9 cellular contexts compared by ENCODE assay signal in the genomic region with DNA sequence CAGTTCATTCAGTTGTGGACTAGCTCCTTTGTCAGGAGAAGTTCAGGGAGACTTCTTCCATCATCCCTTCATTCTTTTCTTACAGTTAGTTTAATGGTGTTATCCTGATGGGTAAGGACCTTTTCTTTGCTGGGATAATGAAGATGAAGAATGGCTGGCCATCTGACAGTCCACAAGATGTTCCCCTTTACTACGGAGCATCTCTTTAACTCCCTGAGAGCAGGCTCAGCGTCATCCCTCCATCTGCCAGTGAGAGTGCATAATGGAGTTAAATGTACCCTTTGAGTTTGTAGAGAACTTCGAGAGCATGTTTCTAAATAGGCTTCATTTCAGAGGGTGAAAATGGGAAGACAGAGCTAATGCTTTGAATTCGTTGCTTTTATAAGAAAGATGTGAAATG. TPM values are rescaled to one million over a fixed set of nuclear protein-coding genes. Genes with fewer than 3 reads are reported as not detected.
DNase-seq lines count a peak whose midpoint lies in the region; ATAC-seq, FAIRE-seq and TF ChIP-seq lines count a peak whose summit lies in the region.
"Had no signal": no experiment of that assay in that cellular context is flagged by ENCODE, and none has a peak within 500 bp of the region (broad histone marks: within the 10 kb centered on the region; RNA-seq: fewer than 3 reads in every experiment).

No MANE protein-coding gene starts in this region.

- H3K4me3 ChIP-seq in adipocyte (ENCODE audit: low read length) (peak overlapping the region; percentile 89), keratinocyte (ENCODE audit: control insufficient read depth in 2 of 3, extremely low read depth in 1 of 3, insufficient read depth in 2 of 3, low read depth in 1 of 3, low read length in 3 of 3) (peak overlapping the region; percentile 79 to 90 (median 81))

- peak; percentile 77 for FAIRE-seq in keratinocyte (lab: Jason Lieb, UNC)
- FAIRE-seq: colon had no signal

- H3K27me3 ChIP-seq in adipocyte (replicated peaks; ENCODE audit: control insufficient read depth, insufficient read depth, low read length) = no peaks in the 10 kb centered on the region
- no peaks in the 10 kb centered on the region for H3K27me3 ChIP-seq in keratinocyte (ENCODE audit: control insufficient read depth, extremely low read depth, insufficient read depth, low read length)

- peaks cover 39% of the 10 kb centered on the region for H3K4me1 ChIP-seq in adipocyte (ENCODE audit: control insufficient read depth, insufficient read depth, low read length)
- peaks cover 18% of the 10 kb centered on the region for H3K4me1 ChIP-seq in keratinocyte (ENCODE audit: control insufficient read depth, extremely low read depth, insufficient read depth, low read length)

- TF ChIP-seq CTCF in keratinocyte (optimal IDR thresholded peaks at IDR 0.05 in 1 of 3, IDR thresholded peaks at IDR 0.05 in 1 of 3, conservative IDR thresholded peaks at IDR 0.05 in 1 of 3; ENCODE audit: extremely low read depth in 1 of 3, insufficient read depth in 2 of 3, low read length in 3 of 3) = no peak

- no peaks in the 10 kb centered on the region for H3K9me1 ChIP-seq in keratinocyte (ENCODE audit: control insufficient read depth, extremely low read depth, insufficient read depth, low read length)

- H3K4me2 ChIP-seq in keratinocyte (ENCODE audit: control insufficient read depth, extremely low read depth, insufficient read depth, low read depth, low read length) = peak overlapping the region; percentile 89

- peaks cover 72% of the 10 kb centered on the region for H3K79me2 ChIP-seq in keratinocyte (ENCODE audit: control insufficient read depth, insufficient read depth, low read length)

- H3K9me3 ChIP-seq in adipocyte (ENCODE audit: control insufficient read depth, low read length) (no peaks in the 10 kb centered on the region), keratinocyte (ENCODE audit: control insufficient read depth, low read depth, low read length) (no peaks in the 10 kb centered on the region)

- peak; percentile 17 for DNase-seq in SKM-1 treated with dmso at 0.1 percent for 144 hours (lab: John Stamatoyannopoulos, UW; ENCODE audit: unreplicated experiment)
- no peak for DNase-seq in SKM-1 (lab: John Stamatoyannopoulos, UW; ENCODE audit: unreplicated experiment)
- DNase-seq in MV-4-11 (lab: John Stamatoyannopoulos, UW) = peak; percentile 43
- DNase-seq in adipocyte (ENCODE audit: low read depth) = peak; percentile 58
- DNase-seq in keratinocyte (ENCODE audit: low read depth, low spot score) = no peak
- DNase-seq in superior temporal gyrus (ENCODE audit: extremely low spot score) = peak; percentile 53

- H3K9ac ChIP-seq in adipocyte (ENCODE audit: low read length) = peak overlapping the region; percentile 99
- peak overlapping the region; percentile 98 for H3K9ac ChIP-seq in keratinocyte (ENCODE audit: control insufficient read depth, extremely low read depth, insufficient read depth, low read length)

- H3K27ac ChIP-seq in keratinocyte (ENCODE audit: control insufficient read depth, insufficient read depth, low read length) = peak overlapping the region; percentile 96

- no peak overlapping the region for H2AFZ ChIP-seq in keratinocyte (ENCODE audit: control insufficient read depth, low read length)

- H3K36me3 ChIP-seq in adipocyte (ENCODE audit: control insufficient read depth, insufficient read depth, low read length, severe bottlenecking) = no peaks in the 10 kb centered on the region
- no peaks in the 10 kb centered on the region for H3K36me3 ChIP-seq in keratinocyte (ENCODE audit: control insufficient read depth in 2 of 2, extremely low read depth in 1 of 2, insufficient read depth in 2 of 2, low read length in 2 of 2)

- peaks cover 20% of the 10 kb centered on the region for H4K20me1 ChIP-seq in keratinocyte (ENCODE audit: control insufficient read depth, extremely low read depth, insufficient read depth, low read length)

- ATAC-seq in GM21717 (IDR thresholded peaks at IDR 0.05; ENCODE audit: unreplicated experiment) (no peak), GM19455 (IDR thresholded peaks at IDR 0.05; ENCODE audit: unreplicated experiment) (no peak)

- dilution Hi-C loops in keratinocyte (cut with MboI; ENCODE audit: extremely low pct_ligation_motif_present, low sequenced_read_pairs) = no loop called here

RNA-seq across cellular contexts. Expression of a gene that starts 1.6 kb away (rescaled TPM):
- 7.9 to 10.5 TPM (median 9.7 TPM) in 3 replicates for polyA plus RNA-seq in keratinocyte
- 23.9 TPM for polyA plus RNA-seq in keratinocyte (2011; ENCODE audit: low read depth)
- polyA plus RNA-seq in keratinocyte (2011; cell fraction: cytosol; rRNA removed) = 14.5 and 20.1 TPM in 2 replicates
- 79.0 and 85.0 TPM in 2 replicates for polyA plus RNA-seq in keratinocyte (2011; cell fraction: nucleus; rRNA removed)
- 21.6 and 21.8 TPM in 2 replicates for polyA plus RNA-seq in keratinocyte (2012; ENCODE audit: low replicate concordance)
- polyA minus RNA-seq in keratinocyte = 51.2 to 126 TPM (median 62.3 TPM) in 3 replicates
- polyA minus RNA-seq in keratinocyte (2011; cell fraction: cytosol; rRNA and poly(A)+ RNA removed) = 17.1 TPM
- 70.2 and 131 TPM in 2 replicates for polyA minus RNA-seq in keratinocyte (2011; cell fraction: nucleus; rRNA and poly(A)+ RNA removed)

Comparison
In these comparisons a context has a peak if more than half of its experiments do, and no peak if none do; other contexts are left out.
1. DNase-seq: peak in SKM-1 treated with dmso at 0.1 percent for 144 hours (single experiment), MV-4-11 (single experiment), adipocyte (single experiment) and superior temporal gyrus (single experiment); none in SKM-1 (single experiment) and keratinocyte (single experiment).